29 cellular contexts compared by ENCODE assay signal in the genomic region with DNA sequence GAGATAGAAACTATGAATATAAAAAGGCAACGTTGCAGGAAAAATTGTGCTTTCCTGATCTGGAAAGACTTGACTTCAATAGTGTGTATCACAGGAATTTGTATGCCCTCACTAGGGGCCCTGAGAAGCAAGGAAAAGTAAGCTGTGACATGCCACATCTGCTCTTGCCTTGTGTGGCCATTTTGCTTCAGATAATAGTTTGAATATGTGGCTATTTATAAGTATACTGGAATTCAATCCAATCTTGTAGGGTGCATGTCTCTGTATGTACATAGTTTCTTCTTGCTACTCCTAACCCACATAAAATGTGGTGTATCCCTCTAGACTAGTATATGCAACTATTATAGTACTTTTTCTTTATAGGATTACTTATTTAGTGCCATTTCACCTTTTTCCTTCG.
"Had no signal": no experiment of that assay in that cellular context is flagged by ENCODE, and none has a peak within 500 bp of the region (broad histone marks: within the 10 kb centered on the region; RNA-seq: fewer than 3 reads in every experiment).

No MANE protein-coding gene starts in this region.

- ATAC-seq: activated CD4-positive, alpha-beta T cell treated with anti-CD3 and anti-CD28 coated beads for 36 hours; activated CD4-positive, CD25-positive, alpha-beta regulatory T cell treated with anti-CD3 and anti-CD28 coated beads, Interleukin-2, amount 50 U/mL, for 24 hours; activated CD8-positive, alpha-beta T cell treated with anti-CD3 and anti-CD28 coated beads, Interleukin-2, amount 10 ng/mL, durations not matched to agents 7 days and 5 days; activated naive CD4-positive, alpha-beta T cell treated with anti-CD3 and anti-CD28 coated beads, Interleukin-2, amount 50 U/mL, for 72 hours; body of pancreas; K562; PC-3; WTC11 had no signal

- H3K36me3 ChIP-seq: adrenal gland, breast epithelium, Peyer's patch had no signal

- H3K4me1 ChIP-seq: adrenal gland, body of pancreas, breast epithelium, Peyer's patch had no signal

- DNase-seq: activated CD4-positive, alpha-beta T cell treated with anti-CD3 and anti-CD28 coated beads for 36 hours; activated CD4-positive, alpha-beta T cell treated with anti-CD3 and anti-CD28 coated beads, Interleukin-2, amount 10 ng/mL, durations not matched to agents 7 days and 5 days; activated CD4-positive, alpha-beta T cell treated with anti-CD3 and anti-CD28 coated beads, Interleukin-2, amount 50 U/mL, for 48 hours; activated CD8-positive, alpha-beta T cell treated with anti-CD3 and anti-CD28 coated beads, Interleukin-2, amount 10 ng/mL, durations not matched to agents 7 days and 5 days; activated gamma-delta T cell treated with Interleukin-2 at 50 U/mL for 16 hours; activated naive CD4-positive, alpha-beta T cell treated with anti-CD3 and anti-CD28 coated beads for 36 hours; activated T-cell treated with anti-CD3 and anti-CD28 coated beads, Interleukin-2, amount 50 U/mL, for 24 hours; adrenal gland; body of pancreas; cerebellar nuclear complex; NCI-H1092 treated with DMSO at 0.1 percent for 48 hours; NCI-H1417; NCI-H146; NCI-H187; NCI-H2029 treated with DMSO at 0.1 percent for 48 hours; NCI-H2171 treated with DMSO at 0.1 percent for 48 hours; NCI-H2227 treated with DMSO at 0.1 percent for 48 hours; NCI-H446; NCI-H510A treated with DMSO at 0.1 percent for 48 hours; NCI-H526 treated with DMSO at 0.1 percent for 48 hours; NCI-H82; Peyer's patch; RPMI8226 had no signal

- H3K27me3 ChIP-seq: adrenal gland, body of pancreas, breast epithelium, Peyer's patch had no signal

- H3K27ac ChIP-seq: adrenal gland, body of pancreas, Peyer's patch had no signal

- H3K9me3 ChIP-seq: adrenal gland, body of pancreas, breast epithelium, Peyer's patch had no signal

- H3K4me3 ChIP-seq: adrenal gland, body of pancreas, breast epithelium, K562, Peyer's patch had no signal
